In the genomic region with DNA sequence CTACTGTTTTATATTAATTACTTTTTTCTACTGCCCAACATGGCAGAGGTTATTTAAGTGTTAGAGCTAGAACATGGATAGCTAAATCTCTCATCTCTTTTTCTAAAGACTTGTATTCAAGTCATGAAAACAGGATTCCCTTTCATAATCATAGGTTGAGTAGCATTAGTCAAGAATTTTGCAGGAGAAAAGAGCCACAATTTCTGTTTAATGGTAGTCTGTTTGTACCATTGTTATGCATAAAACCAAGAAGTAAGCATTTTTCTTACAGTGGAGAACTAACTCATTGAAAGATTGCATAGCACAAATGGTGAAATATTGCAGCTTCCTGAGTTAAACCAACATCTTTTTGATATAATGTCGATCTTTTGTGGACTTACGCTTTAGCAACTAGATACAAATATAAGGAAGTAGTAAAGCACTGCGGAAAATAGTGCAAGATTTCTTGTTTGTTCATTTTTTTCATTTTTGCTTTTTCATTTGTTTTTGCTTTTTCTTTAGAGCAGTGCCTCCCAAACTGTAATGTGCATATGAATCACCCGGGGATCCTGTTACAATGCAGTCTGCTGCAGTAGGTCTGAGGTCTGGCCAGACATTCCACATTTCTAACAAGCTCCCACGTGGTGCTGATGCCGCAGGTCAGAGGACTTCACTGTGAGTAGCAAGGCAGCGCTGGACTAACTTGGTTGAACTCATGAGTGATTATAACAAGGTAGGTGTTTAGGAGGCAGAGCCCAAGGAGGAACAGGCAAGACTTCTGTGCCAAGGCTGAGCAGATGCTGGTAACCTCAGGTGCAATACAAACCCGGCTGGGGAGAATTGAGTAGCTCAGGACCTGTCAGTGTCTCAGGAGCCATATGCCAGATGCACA, we compare ENCODE assay signal across 8 cellular contexts. TPM values are rescaled to one million over a fixed set of nuclear protein-coding genes. Genes with fewer than 3 reads are reported as not detected.
A peak's percentile ranks its signal among the peaks of the same experiment; 100 is the strongest.
DNase-seq lines count a peak whose midpoint lies in the region; ATAC-seq and TF ChIP-seq lines count a peak whose summit lies in the region.

No MANE protein-coding gene starts in this region.

- H3K4me1 ChIP-seq in right cardiac atrium (ENCODE audit: control insufficient read depth, insufficient read depth, low read length) (peaks cover 7% of the 10 kb centered on the region), thoracic aorta (ENCODE audit: control insufficient read depth in 1 of 2, low read depth in 2 of 2) (peaks cover 4% of the 10 kb centered on the region in 2 donors)

- TF ChIP-seq CTCF in thoracic aorta (IDR thresholded peaks at IDR 0.05), result no peak
- no peak for TF ChIP-seq CTCF in GM13977 (IDR thresholded peaks at IDR 0.05; ENCODE audit: extremely low read depth, insufficient read depth, missing control alignments)

- WGBS in right cardiac atrium, result 33% methylated on average over 8 of the region's 8 CpGs

- H3K4me3 ChIP-seq in right cardiac atrium (ENCODE audit: low read length) (no peak overlapping the region), thoracic aorta (no peak overlapping the region)

- H3K36me3 Mint-ChIP-seq in activated T-cell treated with anti-CD3 and anti-CD28 coated beads, Interleukin-2, amount 50 U/mL, for 24 hours (ENCODE audit: low read depth), result no peaks in the 10 kb centered on the region
- H3K36me3 Mint-ChIP-seq in activated T-cell treated with anti-CD3 and anti-CD28 coated beads, Interleukin-2, amount 50 U/mL, for 4 hours (ENCODE audit: insufficient read depth), result no peaks in the 10 kb centered on the region

- in situ Hi-C loops in GM13977 (cut with MboI; ENCODE audit: low pct_unique_long_range_greater_than_20kb, low sequenced_read_pairs, unreplicated experiment), result no loop called here

- peaks cover 64% of the 10 kb centered on the region for H3K4me1 Mint-ChIP-seq in activated T-cell treated with anti-CD3 and anti-CD28 coated beads, Interleukin-2, amount 50 U/mL, for 24 hours (ENCODE audit: low read depth)
- peaks cover 49% of the 10 kb centered on the region for H3K4me1 Mint-ChIP-seq in activated T-cell treated with anti-CD3 and anti-CD28 coated beads, Interleukin-2, amount 50 U/mL, for 4 hours (ENCODE audit: low read depth)

- no peaks in the 10 kb centered on the region for H3K36me3 ChIP-seq in thoracic aorta

- H3K27ac ChIP-seq in right cardiac atrium (ENCODE audit: low read length) (peak overlapping the region; percentile 37), thoracic aorta (no peak overlapping the region)

- peak overlapping the region; percentile 61 for H3K4me3 Mint-ChIP-seq in activated T-cell treated with anti-CD3 and anti-CD28 coated beads, Interleukin-2, amount 50 U/mL, for 24 hours
- H3K4me3 Mint-ChIP-seq in activated T-cell treated with anti-CD3 and anti-CD28 coated beads, Interleukin-2, amount 50 U/mL, for 4 hours, result no peak overlapping the region

- ATAC-seq in activated T-cell treated with anti-CD3 and anti-CD28 coated beads, Interleukin-2, amount 50 U/mL, for 4 hours, result no peak
- peak; percentile 55 to 60 for ATAC-seq in right cardiac atrium
- peak; percentile 28 for ATAC-seq in thoracic aorta (ENCODE audit: insufficient number of reproducible peaks, low FRiP score, low read depth)
- ATAC-seq in HG03175 (IDR thresholded peaks at IDR 0.05; ENCODE audit: unreplicated experiment), result no peak

- H3K27ac Mint-ChIP-seq in activated T-cell treated with anti-CD3 and anti-CD28 coated beads, Interleukin-2, amount 50 U/mL, for 24 hours, result peak overlapping the region; percentile 87

- H3K9me3 ChIP-seq in right cardiac atrium (ENCODE audit: control insufficient read depth, low read length) (no peaks in the 10 kb centered on the region), thoracic aorta (no peaks in the 10 kb centered on the region)

- no peaks in the 10 kb centered on the region for H3K27me3 Mint-ChIP-seq in activated T-cell treated with anti-CD3 and anti-CD28 coated beads, Interleukin-2, amount 50 U/mL, for 24 hours
- H3K27me3 Mint-ChIP-seq in activated T-cell treated with anti-CD3 and anti-CD28 coated beads, Interleukin-2, amount 50 U/mL, for 4 hours (ENCODE audit: low read depth), result no peaks in the 10 kb centered on the region

- peak; percentile 40 for DNase-seq in activated T-cell treated with anti-CD3 and anti-CD28 coated beads, Interleukin-2, amount 50 U/mL, for 24 hours
- no peak for DNase-seq in activated T-cell treated with anti-CD3 and anti-CD28 coated beads, Interleukin-2, amount 50 U/mL, for 4 hours
- DNase-seq in SKM-1 (lab: John Stamatoyannopoulos, UW; ENCODE audit: unreplicated experiment) (peak; percentile 56), right cardiac atrium (peak in 1 of 3 donors; percentile 41), thoracic aorta (ENCODE audit: low spot score) (no peak), GM13977 (ENCODE audit: low spot score) (no peak), NCI-H146 (lab: John Stamatoyannopoulos, UW) (no peak)

- H3K27me3 ChIP-seq in right cardiac atrium (ENCODE audit: control insufficient read depth, insufficient read depth) (no peaks in the 10 kb centered on the region), thoracic aorta (replicated peaks; ENCODE audit: insufficient read depth) (no peaks in the 10 kb centered on the region)

- intact Hi-C loops in right cardiac atrium (cut with DNase I), result no loop called here

- H3K9me3 Mint-ChIP-seq in activated T-cell treated with anti-CD3 and anti-CD28 coated beads, Interleukin-2, amount 50 U/mL, for 24 hours, result no peaks in the 10 kb centered on the region
- no peaks in the 10 kb centered on the region for H3K9me3 Mint-ChIP-seq in activated T-cell treated with anti-CD3 and anti-CD28 coated beads, Interleukin-2, amount 50 U/mL, for 4 hours

RNA-seq across cellular contexts. Expression of gene ETS1, which starts 4.6 kb away (rescaled TPM):
- total RNA-seq in activated T-cell treated with anti-CD3 and anti-CD28 coated beads, Interleukin-2, amount 50 U/mL, for 4 hours, result 100 to 1,000 TPM; 246 to 299 (median 258) TPM
- total RNA-seq in right cardiac atrium (10 to 100 TPM; 38.3 to 60.6 (median 55.3) TPM), thoracic aorta (100 to 1,000 TPM in 1 of 2 donors, 10 to 100 TPM in 1; 33.6 to 116 TPM)
- 24.5 TPM for polyA plus RNA-seq in right cardiac atrium

Comparison
In these comparisons a context has a peak if more than half of its experiments do, and no peak if none do; other contexts are left out.
1. DNase-seq: peak in activated T-cell treated with anti-CD3 and anti-CD28 coated beads, Interleukin-2, amount 50 U/mL, for 24 hours (single experiment) and SKM-1 (single experiment); none in activated T-cell treated with anti-CD3 and anti-CD28 coated beads, Interleukin-2, amount 50 U/mL, for 4 hours (single experiment), thoracic aorta (single experiment), GM13977 (single experiment) and NCI-H146 (single experiment).
2. ATAC-seq: peak in right cardiac atrium (2 of 2) and thoracic aorta (single experiment); none in activated T-cell treated with anti-CD3 and anti-CD28 coated beads, Interleukin-2, amount 50 U/mL, for 4 hours (0 of 2) and HG03175 (single experiment).